In the genomic region with DNA sequence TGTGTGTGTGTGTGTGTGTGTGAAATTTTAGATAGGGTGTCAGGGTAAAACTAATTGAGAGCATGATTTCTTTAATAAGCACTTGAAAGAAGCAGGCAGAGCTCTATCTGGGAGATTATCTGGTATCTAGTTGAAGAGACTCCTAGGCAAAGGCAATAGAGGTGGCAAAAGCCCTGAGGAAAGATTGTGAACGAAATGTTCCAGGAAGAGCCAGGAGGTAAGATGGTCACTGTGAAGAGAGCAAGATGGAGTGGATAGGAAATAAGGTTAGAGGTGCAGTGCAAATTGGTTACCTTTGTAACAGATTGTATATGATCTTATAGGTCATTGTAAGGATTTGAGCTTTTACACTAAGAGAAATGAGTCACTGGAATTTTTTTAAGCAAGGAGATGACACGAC, we compare ENCODE assay signal across 1 cellular context.
TF ChIP-seq lines count a peak whose summit lies in the region.

No MANE protein-coding gene starts in this region.

TF ChIP-seq in GM23338, 12 proteins besides CTCF, POLR2A, EP300 and RAD21 (continued from another document):
- TF ChIP-seq REST (IDR thresholded peaks at IDR 0.05; ENCODE audit: unreplicated experiment) (no peak), NANOG (IDR thresholded peaks at IDR 0.05; ENCODE audit: borderline replicate concordance) (no peak), JUNB (IDR thresholded peaks at IDR 0.05; ENCODE audit: unreplicated experiment) (no peak), STAT1 (IDR thresholded peaks at IDR 0.05; ENCODE audit: unreplicated experiment) (no peak), POLR2AphosphoS5 (IDR thresholded peaks at IDR 0.05; ENCODE audit: low read depth) (no peak), EZH2phosphoT487 (IDR thresholded peaks at IDR 0.05; ENCODE audit: unreplicated experiment) (no peak), ZNF331 (CRISPR knock-in tag; IDR thresholded peaks at IDR 0.05; ENCODE audit: low read depth) (no peak), ZNF114 (CRISPR knock-in tag; IDR thresholded peaks at IDR 0.05) (no peak), EZH2 (IDR thresholded peaks at IDR 0.05; ENCODE audit: low read depth, unreplicated experiment) (no peak)
- TF ChIP-seq, protein P1, sequence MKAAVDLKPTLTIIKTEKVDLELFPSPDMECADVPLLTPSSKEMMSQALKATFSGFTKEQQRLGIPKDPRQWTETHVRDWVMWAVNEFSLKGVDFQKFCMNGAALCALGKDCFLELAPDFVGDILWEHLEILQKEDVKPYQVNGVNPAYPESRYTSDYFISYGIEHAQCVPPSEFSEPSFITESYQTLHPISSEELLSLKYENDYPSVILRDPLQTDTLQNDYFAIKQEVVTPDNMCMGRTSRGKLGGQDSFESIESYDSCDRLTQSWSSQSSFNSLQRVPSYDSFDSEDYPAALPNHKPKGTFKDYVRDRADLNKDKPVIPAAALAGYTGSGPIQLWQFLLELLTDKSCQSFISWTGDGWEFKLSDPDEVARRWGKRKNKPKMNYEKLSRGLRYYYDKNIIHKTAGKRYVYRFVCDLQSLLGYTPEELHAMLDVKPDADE (IDR thresholded peaks at IDR 0.05): no peak
- TF ChIP-seq, protein P2, sequence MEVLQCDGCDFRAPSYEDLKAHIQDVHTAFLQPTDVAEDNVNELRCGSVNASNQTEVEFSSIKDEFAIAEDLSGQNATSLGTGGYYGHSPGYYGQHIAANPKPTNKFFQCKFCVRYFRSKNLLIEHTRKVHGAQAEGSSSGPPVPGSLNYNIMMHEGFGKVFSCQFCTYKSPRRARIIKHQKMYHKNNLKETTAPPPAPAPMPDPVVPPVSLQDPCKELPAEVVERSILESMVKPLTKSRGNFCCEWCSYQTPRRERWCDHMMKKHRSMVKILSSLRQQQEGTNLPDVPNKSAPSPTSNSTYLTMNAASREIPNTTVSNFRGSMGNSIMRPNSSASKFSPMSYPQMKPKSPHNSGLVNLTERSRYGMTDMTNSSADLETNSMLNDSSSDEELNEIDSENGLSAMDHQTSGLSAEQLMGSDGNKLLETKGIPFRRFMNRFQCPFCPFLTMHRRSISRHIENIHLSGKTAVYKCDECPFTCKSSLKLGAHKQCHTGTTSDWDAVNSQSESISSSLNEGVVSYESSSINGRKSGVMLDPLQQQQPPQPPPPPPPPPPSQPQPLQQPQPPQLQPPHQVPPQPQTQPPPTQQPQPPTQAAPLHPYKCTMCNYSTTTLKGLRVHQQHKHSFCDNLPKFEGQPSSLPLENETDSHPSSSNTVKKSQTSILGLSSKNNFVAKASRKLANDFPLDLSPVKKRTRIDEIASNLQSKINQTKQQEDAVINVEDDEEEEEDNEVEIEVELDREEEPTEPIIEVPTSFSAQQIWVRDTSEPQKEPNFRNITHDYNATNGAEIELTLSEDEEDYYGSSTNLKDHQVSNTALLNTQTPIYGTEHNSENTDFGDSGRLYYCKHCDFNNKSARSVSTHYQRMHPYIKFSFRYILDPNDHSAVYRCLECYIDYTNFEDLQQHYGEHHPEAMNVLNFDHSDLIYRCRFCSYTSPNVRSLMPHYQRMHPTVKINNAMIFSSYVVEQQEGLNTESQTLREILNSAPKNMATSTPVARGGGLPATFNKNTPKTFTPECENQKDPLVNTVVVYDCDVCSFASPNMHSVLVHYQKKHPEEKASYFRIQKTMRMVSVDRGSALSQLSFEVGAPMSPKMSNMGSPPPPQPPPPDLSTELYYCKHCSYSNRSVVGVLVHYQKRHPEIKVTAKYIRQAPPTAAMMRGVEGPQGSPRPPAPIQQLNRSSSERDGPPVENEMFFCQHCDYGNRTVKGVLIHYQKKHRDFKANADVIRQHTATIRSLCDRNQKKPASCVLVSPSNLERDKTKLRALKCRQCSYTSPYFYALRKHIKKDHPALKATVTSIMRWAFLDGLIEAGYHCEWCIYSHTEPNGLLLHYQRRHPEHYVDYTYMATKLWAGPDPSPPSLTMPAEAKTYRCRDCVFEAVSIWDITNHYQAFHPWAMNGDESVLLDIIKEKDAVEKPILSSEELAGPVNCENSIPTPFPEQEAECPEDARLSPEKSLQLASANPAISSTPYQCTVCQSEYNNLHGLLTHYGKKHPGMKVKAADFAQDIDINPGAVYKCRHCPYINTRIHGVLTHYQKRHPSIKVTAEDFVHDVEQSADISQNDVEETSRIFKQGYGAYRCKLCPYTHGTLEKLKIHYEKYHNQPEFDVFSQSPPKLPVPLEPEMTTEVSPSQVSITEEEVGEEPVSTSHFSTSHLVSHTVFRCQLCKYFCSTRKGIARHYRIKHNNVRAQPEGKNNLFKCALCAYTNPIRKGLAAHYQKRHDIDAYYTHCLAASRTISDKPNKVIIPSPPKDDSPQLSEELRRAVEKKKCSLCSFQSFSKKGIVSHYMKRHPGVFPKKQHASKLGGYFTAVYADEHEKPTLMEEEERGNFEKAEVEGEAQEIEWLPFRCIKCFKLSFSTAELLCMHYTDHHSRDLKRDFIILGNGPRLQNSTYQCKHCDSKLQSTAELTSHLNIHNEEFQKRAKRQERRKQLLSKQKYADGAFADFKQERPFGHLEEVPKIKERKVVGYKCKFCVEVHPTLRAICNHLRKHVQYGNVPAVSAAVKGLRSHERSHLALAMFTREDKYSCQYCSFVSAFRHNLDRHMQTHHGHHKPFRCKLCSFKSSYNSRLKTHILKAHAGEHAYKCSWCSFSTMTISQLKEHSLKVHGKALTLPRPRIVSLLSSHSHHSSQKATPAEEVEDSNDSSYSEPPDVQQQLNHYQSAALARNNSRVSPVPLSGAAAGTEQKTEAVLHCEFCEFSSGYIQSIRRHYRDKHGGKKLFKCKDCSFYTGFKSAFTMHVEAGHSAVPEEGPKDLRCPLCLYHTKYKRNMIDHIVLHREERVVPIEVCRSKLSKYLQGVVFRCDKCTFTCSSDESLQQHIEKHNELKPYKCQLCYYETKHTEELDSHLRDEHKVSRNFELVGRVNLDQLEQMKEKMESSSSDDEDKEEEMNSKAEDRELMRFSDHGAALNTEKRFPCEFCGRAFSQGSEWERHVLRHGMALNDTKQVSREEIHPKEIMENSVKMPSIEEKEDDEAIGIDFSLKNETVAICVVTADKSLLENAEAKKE (CRISPR knock-in tag; IDR thresholded peaks at IDR 0.05): no peak
